Comparison of ENCODE assay signal across 1 cellular context in the genomic region with DNA sequence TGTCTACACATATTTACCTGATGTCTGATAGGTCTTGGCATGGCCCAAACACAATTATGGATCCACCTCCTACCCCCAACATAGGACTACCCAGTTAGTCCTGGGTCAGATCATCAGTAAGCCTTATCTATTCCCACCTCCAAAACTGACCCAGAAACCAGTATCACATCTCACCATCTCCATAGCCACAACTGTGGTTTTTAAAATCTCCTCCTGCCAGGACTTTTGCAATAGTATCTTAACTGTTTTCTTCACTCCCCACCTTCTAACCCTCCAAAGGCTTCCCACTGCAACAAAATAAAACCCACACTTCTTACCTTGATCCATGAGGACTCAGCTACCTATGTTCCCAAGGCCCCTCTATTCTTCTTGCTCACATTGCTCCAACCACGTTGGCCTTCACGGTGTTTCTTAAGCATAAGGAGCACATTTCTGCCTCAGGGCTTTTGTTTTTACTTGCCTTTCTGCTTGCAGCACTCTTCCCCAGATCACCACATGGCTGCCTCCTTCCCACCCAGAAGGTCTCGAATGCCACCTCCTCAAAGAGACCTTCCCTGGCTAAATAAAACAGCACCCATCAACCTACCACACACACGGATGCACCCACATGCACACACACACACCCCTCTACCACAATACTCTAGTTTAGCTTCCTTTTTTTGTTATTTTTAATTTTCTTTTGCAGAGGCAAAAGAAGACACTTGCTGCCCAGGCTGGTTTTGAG.
TF ChIP-seq lines count a peak whose summit lies in the region.

No MANE protein-coding gene starts in this region.

TF ChIP-seq in GM12878, 131 proteins besides CTCF, POLR2A, EP300 and RAD21:
- TF ChIP-seq EED (IDR thresholded peaks at IDR 0.05; ENCODE audit: low read depth): 0 out of 2 replicates have a peak, but pooled peaks have one; percentile 17
- no peak for TF ChIP-seq ZNF622 (IDR thresholded peaks at IDR 0.05)
- no peak for TF ChIP-seq BACH1 (IDR thresholded peaks at IDR 0.05; ENCODE audit: borderline replicate concordance)
- TF ChIP-seq, protein P1, sequence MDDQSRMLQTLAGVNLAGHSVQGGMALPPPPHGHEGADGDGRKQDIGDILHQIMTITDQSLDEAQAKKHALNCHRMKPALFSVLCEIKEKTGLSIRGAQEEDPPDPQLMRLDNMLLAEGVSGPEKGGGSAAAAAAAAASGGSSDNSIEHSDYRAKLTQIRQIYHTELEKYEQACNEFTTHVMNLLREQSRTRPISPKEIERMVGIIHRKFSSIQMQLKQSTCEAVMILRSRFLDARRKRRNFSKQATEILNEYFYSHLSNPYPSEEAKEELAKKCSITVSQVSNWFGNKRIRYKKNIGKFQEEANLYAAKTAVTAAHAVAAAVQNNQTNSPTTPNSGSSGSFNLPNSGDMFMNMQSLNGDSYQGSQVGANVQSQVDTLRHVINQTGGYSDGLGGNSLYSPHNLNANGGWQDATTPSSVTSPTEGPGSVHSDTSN (IDR thresholded peaks at IDR 0.05; ENCODE audit: insufficient replicate concordance, low read depth, low read length): no peak
- TF ChIP-seq, protein P2, sequence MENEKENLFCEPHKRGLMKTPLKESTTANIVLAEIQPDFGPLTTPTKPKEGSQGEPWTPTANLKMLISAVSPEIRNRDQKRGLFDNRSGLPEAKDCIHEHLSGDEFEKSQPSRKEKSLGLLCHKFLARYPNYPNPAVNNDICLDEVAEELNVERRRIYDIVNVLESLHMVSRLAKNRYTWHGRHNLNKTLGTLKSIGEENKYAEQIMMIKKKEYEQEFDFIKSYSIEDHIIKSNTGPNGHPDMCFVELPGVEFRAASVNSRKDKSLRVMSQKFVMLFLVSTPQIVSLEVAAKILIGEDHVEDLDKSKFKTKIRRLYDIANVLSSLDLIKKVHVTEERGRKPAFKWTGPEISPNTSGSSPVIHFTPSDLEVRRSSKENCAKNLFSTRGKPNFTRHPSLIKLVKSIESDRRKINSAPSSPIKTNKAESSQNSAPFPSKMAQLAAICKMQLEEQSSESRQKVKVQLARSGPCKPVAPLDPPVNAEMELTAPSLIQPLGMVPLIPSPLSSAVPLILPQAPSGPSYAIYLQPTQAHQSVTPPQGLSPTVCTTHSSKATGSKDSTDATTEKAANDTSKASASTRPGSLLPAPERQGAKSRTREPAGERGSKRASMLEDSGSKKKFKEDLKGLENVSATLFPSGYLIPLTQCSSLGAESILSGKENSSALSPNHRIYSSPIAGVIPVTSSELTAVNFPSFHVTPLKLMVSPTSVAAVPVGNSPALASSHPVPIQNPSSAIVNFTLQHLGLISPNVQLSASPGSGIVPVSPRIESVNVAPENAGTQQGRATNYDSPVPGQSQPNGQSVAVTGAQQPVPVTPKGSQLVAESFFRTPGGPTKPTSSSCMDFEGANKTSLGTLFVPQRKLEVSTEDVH (IDR thresholded peaks at IDR 0.05; ENCODE audit: low read depth, partially characterized antibody): no peak
- TF ChIP-seq HDAC6 (IDR thresholded peaks at IDR 0.05; ENCODE audit: unreplicated experiment): no peak
- 0 out of 4 replicates have a peak, but pooled peaks of 1 of the 2 experiments have one; percentile 30 for TF ChIP-seq IKZF2 (IDR thresholded peaks at IDR 0.05)
- TF ChIP-seq, protein P3, sequence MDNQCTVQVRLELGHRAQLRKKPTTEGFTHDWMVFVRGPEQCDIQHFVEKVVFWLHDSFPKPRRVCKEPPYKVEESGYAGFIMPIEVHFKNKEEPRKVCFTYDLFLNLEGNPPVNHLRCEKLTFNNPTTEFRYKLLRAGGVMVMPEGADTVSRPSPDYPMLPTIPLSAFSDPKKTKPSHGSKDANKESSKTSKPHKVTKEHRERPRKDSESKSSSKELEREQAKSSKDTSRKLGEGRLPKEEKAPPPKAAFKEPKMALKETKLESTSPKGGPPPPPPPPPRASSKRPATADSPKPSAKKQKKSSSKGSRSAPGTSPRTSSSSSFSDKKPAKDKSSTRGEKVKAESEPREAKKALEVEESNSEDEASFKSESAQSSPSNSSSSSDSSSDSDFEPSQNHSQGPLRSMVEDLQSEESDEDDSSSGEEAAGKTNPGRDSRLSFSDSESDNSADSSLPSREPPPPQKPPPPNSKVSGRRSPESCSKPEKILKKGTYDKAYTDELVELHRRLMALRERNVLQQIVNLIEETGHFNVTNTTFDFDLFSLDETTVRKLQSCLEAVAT (IDR thresholded peaks at IDR 0.05): no peak
- no peak for TF ChIP-seq SIX5 (IDR thresholded peaks at IDR 0.05; ENCODE audit: low read depth, low read length, severe bottlenecking)
- TF ChIP-seq MXI1 (IDR thresholded peaks at IDR 0.05; ENCODE audit: low read depth, low read length): 0 out of 2 replicates have a peak, but pooled peaks have one; percentile 41
- TF ChIP-seq, protein P4, sequence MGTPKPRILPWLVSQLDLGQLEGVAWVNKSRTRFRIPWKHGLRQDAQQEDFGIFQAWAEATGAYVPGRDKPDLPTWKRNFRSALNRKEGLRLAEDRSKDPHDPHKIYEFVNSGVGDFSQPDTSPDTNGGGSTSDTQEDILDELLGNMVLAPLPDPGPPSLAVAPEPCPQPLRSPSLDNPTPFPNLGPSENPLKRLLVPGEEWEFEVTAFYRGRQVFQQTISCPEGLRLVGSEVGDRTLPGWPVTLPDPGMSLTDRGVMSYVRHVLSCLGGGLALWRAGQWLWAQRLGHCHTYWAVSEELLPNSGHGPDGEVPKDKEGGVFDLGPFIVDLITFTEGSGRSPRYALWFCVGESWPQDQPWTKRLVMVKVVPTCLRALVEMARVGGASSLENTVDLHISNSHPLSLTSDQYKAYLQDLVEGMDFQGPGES (IDR thresholded peaks at IDR 0.05): no peak
- no peak for TF ChIP-seq ZSCAN29 (IDR thresholded peaks at IDR 0.05)
- peak; percentile 9; the same call in 1 of the 2 replicates for TF ChIP-seq RUNX3 (IDR thresholded peaks at IDR 0.05; ENCODE audit: low read length)
- TF ChIP-seq MTA2 (IDR thresholded peaks at IDR 0.05; ENCODE audit: low read depth): no peak
- no peak for TF ChIP-seq POLR2AphosphoS5 (IDR thresholded peaks at IDR 0.05; ENCODE audit: low read length)
- TF ChIP-seq CHD2 (IDR thresholded peaks at IDR 0.05; ENCODE audit: borderline replicate concordance, low read depth, low read length): no peak
- TF ChIP-seq SMC3 (IDR thresholded peaks at IDR 0.05; ENCODE audit: borderline replicate concordance, low read length): no peak
